ENCODE assay signal across 17 cellular contexts in the genomic region with DNA sequence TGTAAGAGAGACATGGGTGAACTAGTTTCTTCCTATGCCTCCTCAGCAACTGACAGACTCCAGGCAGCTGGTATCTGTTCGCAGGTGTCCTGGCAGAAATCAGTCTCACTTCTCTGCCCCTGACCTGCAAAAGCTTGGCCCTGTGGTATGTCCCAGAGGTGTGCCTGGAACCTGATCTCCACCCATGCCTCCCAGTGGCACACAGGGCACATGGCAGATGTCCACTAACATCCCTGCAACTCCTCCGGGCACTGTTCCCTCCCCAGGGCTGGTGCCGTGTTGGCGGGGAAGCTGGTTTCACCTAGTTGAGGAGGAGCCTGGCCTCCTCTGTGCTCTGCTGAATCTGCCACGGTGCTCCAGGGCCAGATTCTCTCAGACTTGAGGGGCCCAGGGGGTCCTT.
DNase-seq lines count a peak whose midpoint lies in the region; ATAC-seq, FAIRE-seq and TF ChIP-seq lines count a peak whose summit lies in the region.
"Had no signal": no experiment of that assay in that cellular context is flagged by ENCODE, and none has a peak within 500 bp of the region (broad histone marks: within the 10 kb centered on the region; RNA-seq: fewer than 3 reads in every experiment).

No MANE protein-coding gene starts in this region.

- no peak for FAIRE-seq in keratinocyte (lab: Jason Lieb, UNC)
- FAIRE-seq: A204.1, H1 had no signal

- TF ChIP-seq CTCF in MM.1S (IDR thresholded peaks at IDR 0.05; ENCODE audit: low read length), result peak; percentile 7; the same call in 1 of the 2 replicates
- no peak for TF ChIP-seq CTCF in keratinocyte (optimal IDR thresholded peaks at IDR 0.05 in 1 of 3, IDR thresholded peaks at IDR 0.05 in 1 of 3, conservative IDR thresholded peaks at IDR 0.05 in 1 of 3; ENCODE audit: extremely low read depth in 1 of 3, insufficient read depth in 2 of 3, low read length in 3 of 3)
- peak; percentile 35 for TF ChIP-seq CTCF in liver (IDR thresholded peaks at IDR 0.05; ENCODE audit: low read depth, low read length, missing input control)

- no peaks in the 10 kb centered on the region for H3K79me2 ChIP-seq in MM.1S (ENCODE audit: low read length)
- no peaks in the 10 kb centered on the region for H3K79me2 ChIP-seq in keratinocyte (ENCODE audit: control insufficient read depth, insufficient read depth, low read length)

- H2AFZ ChIP-seq in MM.1S (ENCODE audit: low read length), result no peak overlapping the region
- peak overlapping the region; percentile 16 for H2AFZ ChIP-seq in keratinocyte (ENCODE audit: control insufficient read depth, low read length)

- no peaks in the 10 kb centered on the region for H3K9me3 ChIP-seq in MM.1S (replicated peaks; ENCODE audit: insufficient read depth, low read length)
- H3K9me3 ChIP-seq in keratinocyte (ENCODE audit: control insufficient read depth, low read depth, low read length), result no peaks in the 10 kb centered on the region
- no peaks in the 10 kb centered on the region for H3K9me3 ChIP-seq in liver (ENCODE audit: control insufficient read depth in 4 of 4, low read length in 3 of 4)
- H3K9me3 ChIP-seq: BE2C had no signal

- H3K27me3 ChIP-seq in MM.1S (replicated peaks; ENCODE audit: insufficient read depth, low read length), result 0 out of 2 replicates have a peak, but pooled peaks cover 4% of the 10 kb centered on the region
- no peaks in the 10 kb centered on the region for H3K27me3 ChIP-seq in keratinocyte (ENCODE audit: control insufficient read depth, extremely low read depth, insufficient read depth, low read length)
- no peaks in the 10 kb centered on the region for H3K27me3 ChIP-seq in liver (ENCODE audit: control insufficient read depth in 4 of 4, insufficient read depth in 4 of 4, low read length in 3 of 4)
- H3K27me3 ChIP-seq: BE2C had no signal

- TF ChIP-seq RAD21 in liver (IDR thresholded peaks at IDR 0.05), result peak; percentile 24 to 29

- WGBS in liver, result 40% methylated on average over 5 of the region's 5 CpGs

- H3K9me2 ChIP-seq in MM.1S (replicated peaks; ENCODE audit: insufficient read depth, low read length), result no peaks in the 10 kb centered on the region

- peaks cover 16% of the 10 kb centered on the region for H3K4me1 ChIP-seq in MM.1S (ENCODE audit: low read length)
- no peaks in the 10 kb centered on the region for H3K4me1 ChIP-seq in keratinocyte (ENCODE audit: control insufficient read depth, extremely low read depth, insufficient read depth, low read length)
- peaks cover 0 to 4% (median under 1%) of the 10 kb centered on the region in 4 donors for H3K4me1 ChIP-seq in liver (ENCODE audit: control insufficient read depth in 4 of 4, insufficient read depth in 4 of 4, low read length in 3 of 4)
- H3K4me1 ChIP-seq: BE2C had no signal

- no peaks in the 10 kb centered on the region for H3K36me3 Mint-ChIP-seq in activated naive CD8-positive, alpha-beta T cell treated with anti-CD3 and anti-CD28 coated beads for 36 hours
- H3K36me3 Mint-ChIP-seq: CD14-positive monocyte; CD4-positive, alpha-beta memory T cell had no signal

- H3K9me1 ChIP-seq in keratinocyte (ENCODE audit: control insufficient read depth, extremely low read depth, insufficient read depth, low read length), result no peaks in the 10 kb centered on the region

- H3K36me3 ChIP-seq in MM.1S (replicated peaks; ENCODE audit: insufficient read depth, low read length) (no peaks in the 10 kb centered on the region), keratinocyte (ENCODE audit: control insufficient read depth in 2 of 2, extremely low read depth in 1 of 2, insufficient read depth in 2 of 2, low read length in 2 of 2) (no peaks in the 10 kb centered on the region), liver (ENCODE audit: control insufficient read depth in 4 of 4, insufficient read depth in 3 of 4, low read depth in 1 of 4, low read length in 3 of 4) (no peaks in the 10 kb centered on the region)
- H3K36me3 ChIP-seq: BE2C had no signal

- no peaks in the 10 kb centered on the region for H3F3A ChIP-seq in MM.1S (ENCODE audit: insufficient read depth, low read length)

- H3K4me3 ChIP-seq in MM.1S (ENCODE audit: low read length) (no peak overlapping the region), keratinocyte (ENCODE audit: control insufficient read depth in 2 of 3, extremely low read depth in 1 of 3, insufficient read depth in 2 of 3, low read depth in 1 of 3, low read length in 3 of 3) (no peak overlapping the region), liver (ENCODE audit: low read depth in 1 of 3, low read length in 3 of 3) (no peak overlapping the region)

- dilution Hi-C loops in keratinocyte (cut with MboI; ENCODE audit: extremely low pct_ligation_motif_present, low sequenced_read_pairs), result no loop called here

- no peak overlapping the region for H3K27ac ChIP-seq in MM.1S (ENCODE audit: low read length)
- H3K27ac ChIP-seq in keratinocyte (ENCODE audit: control insufficient read depth, insufficient read depth, low read length), result no peak overlapping the region
- no peak overlapping the region for H3K27ac ChIP-seq in liver (ENCODE audit: low read depth in 1 of 2, low read length in 2 of 2)

- DNase-seq in MM.1S, result peak; percentile 19
- DNase-seq in keratinocyte (ENCODE audit: low read depth, low spot score), result no peak
- DNase-seq in activated naive CD8-positive, alpha-beta T cell treated with anti-CD3 and anti-CD28 coated beads for 36 hours, result no peak
- no peak for DNase-seq in KG1 (lab: John Stamatoyannopoulos, UW)
- DNase-seq: ACHN; BE2C; Calu3; CD4-positive, alpha-beta memory T cell; DMS79 treated with DMSO at 0.1 percent for 48 hours; GF-D8; H9 had no signal

- no peaks in the 10 kb centered on the region for H4K20me1 ChIP-seq in MM.1S (ENCODE audit: insufficient read depth, low read length)
- no peaks in the 10 kb centered on the region for H4K20me1 ChIP-seq in keratinocyte (ENCODE audit: control insufficient read depth, extremely low read depth, insufficient read depth, low read length)

- H3K27ac Mint-ChIP-seq in activated naive CD8-positive, alpha-beta T cell treated with anti-CD3 and anti-CD28 coated beads for 36 hours, result no peak overlapping the region
- H3K27ac Mint-ChIP-seq: CD14-positive monocyte; CD4-positive, alpha-beta memory T cell; H9 had no signal

- H3K4me2 ChIP-seq in MM.1S (ENCODE audit: low read depth, low read length), result no peak overlapping the region
- no peak overlapping the region for H3K4me2 ChIP-seq in keratinocyte (ENCODE audit: control insufficient read depth, extremely low read depth, insufficient read depth, low read depth, low read length)

- H3K9me3 Mint-ChIP-seq in activated naive CD8-positive, alpha-beta T cell treated with anti-CD3 and anti-CD28 coated beads for 36 hours, result no peaks in the 10 kb centered on the region
- H3K9me3 Mint-ChIP-seq: CD4-positive, alpha-beta memory T cell; H9 had no signal

- no peak overlapping the region for H3K4me3 Mint-ChIP-seq in activated naive CD8-positive, alpha-beta T cell treated with anti-CD3 and anti-CD28 coated beads for 36 hours
- H3K4me3 Mint-ChIP-seq: CD14-positive monocyte; CD4-positive, alpha-beta memory T cell; H9 had no signal

- no peaks in the 10 kb centered on the region for H3K27me3 Mint-ChIP-seq in activated naive CD8-positive, alpha-beta T cell treated with anti-CD3 and anti-CD28 coated beads for 36 hours

- H3K9ac ChIP-seq in MM.1S (ENCODE audit: low read length), result no peak overlapping the region
- H3K9ac ChIP-seq in keratinocyte (ENCODE audit: control insufficient read depth, extremely low read depth, insufficient read depth, low read length), result no peak overlapping the region
- no peak overlapping the region for H3K9ac ChIP-seq in liver (ENCODE audit: low read depth in 1 of 2, low read length in 2 of 2)

- H3K4me1 Mint-ChIP-seq in activated naive CD8-positive, alpha-beta T cell treated with anti-CD3 and anti-CD28 coated beads for 36 hours, result no peaks in the 10 kb centered on the region

- no peak for ATAC-seq in GM21423 (IDR thresholded peaks at IDR 0.05; ENCODE audit: unreplicated experiment)
- ATAC-seq in GM18867 (IDR thresholded peaks at IDR 0.05; ENCODE audit: unreplicated experiment), result no peak

TF ChIP-seq in liver, 16 proteins besides CTCF, POLR2A, EP300 and RAD21 (continues in another document):
- peak in 1 of 2 donors; percentile 76 for TF ChIP-seq RXRA (IDR thresholded peaks at IDR 0.05)
- no peak for TF ChIP-seq GABPA (IDR thresholded peaks at IDR 0.05 in 1 of 2, conservative IDR thresholded peaks at IDR 0.05 in 1 of 2)
- no peak for TF ChIP-seq TAF1 (conservative IDR thresholded peaks at IDR 0.05)
- TF ChIP-seq, protein P1, sequence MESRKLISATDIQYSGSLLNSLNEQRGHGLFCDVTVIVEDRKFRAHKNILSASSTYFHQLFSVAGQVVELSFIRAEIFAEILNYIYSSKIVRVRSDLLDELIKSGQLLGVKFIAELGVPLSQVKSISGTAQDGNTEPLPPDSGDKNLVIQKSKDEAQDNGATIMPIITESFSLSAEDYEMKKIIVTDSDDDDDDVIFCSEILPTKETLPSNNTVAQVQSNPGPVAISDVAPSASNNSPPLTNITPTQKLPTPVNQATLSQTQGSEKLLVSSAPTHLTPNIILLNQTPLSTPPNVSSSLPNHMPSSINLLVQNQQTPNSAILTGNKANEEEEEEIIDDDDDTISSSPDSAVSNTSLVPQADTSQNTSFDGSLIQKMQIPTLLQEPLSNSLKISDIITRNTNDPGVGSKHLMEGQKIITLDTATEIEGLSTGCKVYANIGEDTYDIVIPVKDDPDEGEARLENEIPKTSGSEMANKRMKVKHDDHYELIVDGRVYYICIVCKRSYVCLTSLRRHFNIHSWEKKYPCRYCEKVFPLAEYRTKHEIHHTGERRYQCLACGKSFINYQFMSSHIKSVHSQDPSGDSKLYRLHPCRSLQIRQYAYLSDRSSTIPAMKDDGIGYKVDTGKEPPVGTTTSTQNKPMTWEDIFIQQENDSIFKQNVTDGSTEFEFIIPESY (IDR thresholded peaks at IDR 0.05), result no peak

Comparison
In these comparisons a context has a peak if more than half of its experiments do, and no peak if none do; other contexts are left out.
1. CTCF ChIP-seq: peak in MM.1S (single experiment) and liver (single experiment); none in keratinocyte (0 of 3).